1 cellular context compared by ENCODE assay signal in genomic region chr4:128830906-128831525, GRCh38.
TF ChIP-seq lines count a peak whose summit lies in the region.

No MANE protein-coding gene starts in this region.

TF ChIP-seq in IMR-90, 13 proteins besides CTCF, POLR2A, EP300 and RAD21 (continued from another document):
- no peak for TF ChIP-seq USF2 (IDR thresholded peaks at IDR 0.05; ENCODE audit: low read depth, low read length)
- no peak for TF ChIP-seq FOS (IDR thresholded peaks at IDR 0.05; ENCODE audit: low read depth, low read length)
